In the genomic region with DNA sequence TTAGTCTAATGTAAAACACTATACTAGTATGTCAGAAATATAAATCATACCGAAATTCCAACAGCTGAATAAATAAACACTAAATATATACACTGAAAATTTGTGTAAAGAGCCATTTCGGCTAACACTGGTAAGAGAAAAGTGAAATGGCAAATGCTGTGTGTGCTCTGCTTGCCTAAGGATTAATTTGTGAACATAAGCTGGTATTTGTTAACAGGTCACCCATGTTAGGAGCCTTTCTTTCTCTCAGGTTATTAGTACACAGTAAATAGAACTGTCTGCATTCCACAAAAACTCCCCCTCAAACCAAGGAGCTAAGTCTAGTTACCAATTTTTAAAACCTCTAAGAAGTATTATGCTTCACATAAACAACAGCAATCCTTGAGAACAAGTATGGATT, we compare ENCODE assay signal across 13 cellular contexts. TPM values are rescaled to one million over a fixed set of nuclear protein-coding genes. Genes with fewer than 3 reads are reported as not detected.
DNase-seq lines count a peak whose midpoint lies in the region; ATAC-seq and TF ChIP-seq lines count a peak whose summit lies in the region.
"Had no signal": no experiment of that assay in that cellular context is flagged by ENCODE, and none has a peak within 500 bp of the region (broad histone marks: within the 10 kb centered on the region; RNA-seq: fewer than 3 reads in every experiment).

No MANE protein-coding gene starts in this region.

- H3K27me3 ChIP-seq in tibial artery = no peaks in the 10 kb centered on the region

- no peak for ATAC-seq in natural killer cell
- ATAC-seq: esophagus mucosa had no signal

- POLR2A ChIA-PET in activated CD4-positive, alpha-beta memory T cell treated with anti-CD3 and anti-CD28 coated beads, Interleukin-2, amount 10 ng/mL, durations not matched to agents 7 days and 5 days (lab: Charles Lee) = interaction anchor here (0.9 to 3.3 kb wide), 9 partner anchors 9 to 31 kb away, joined by 3 to 14 read pairs (median 3); a partner anchor contains a TSS
- POLR2A ChIA-PET in activated CD4-positive, alpha-beta memory T cell treated with anti-CD3 and anti-CD28 coated beads for 36 hours (lab: Charles Lee) = interaction anchor here (1.1 to 2.3 kb wide), 3 partner anchors 10 to 21 kb away, joined by 3 to 10 read pairs (median 4); no protein-coding TSS in a partner anchor

- H3K36me3 ChIP-seq in tibial artery = no peaks in the 10 kb centered on the region

- TF ChIP-seq CTCF in coronary artery (IDR thresholded peaks at IDR 0.05) (no peak), natural killer cell (IDR thresholded peaks at IDR 0.05) (no peak), tibial artery (IDR thresholded peaks at IDR 0.05) (no peak)

- H3K4me1 ChIP-seq in tibial artery = peaks cover 0 to 41% (median 22%) of the 10 kb centered on the region in 4 donors

- no peaks in the 10 kb centered on the region for H3K27me3 Mint-ChIP-seq in activated CD4-positive, alpha-beta memory T cell treated with anti-CD3 and anti-CD28 coated beads, Interleukin-2, amount 10 ng/mL, durations not matched to agents 7 days and 5 days
- H3K27me3 Mint-ChIP-seq in activated CD4-positive, alpha-beta memory T cell treated with anti-CD3 and anti-CD28 coated beads for 36 hours = no peaks in the 10 kb centered on the region
- H3K27me3 Mint-ChIP-seq in natural killer cell (ENCODE audit: low read depth in 2 of 2) = no peaks in the 10 kb centered on the region

- H3K27ac Mint-ChIP-seq in activated CD4-positive, alpha-beta memory T cell treated with anti-CD3 and anti-CD28 coated beads, Interleukin-2, amount 10 ng/mL, durations not matched to agents 7 days and 5 days = peak overlapping the region; percentile 25
- H3K27ac Mint-ChIP-seq in activated CD4-positive, alpha-beta memory T cell treated with anti-CD3 and anti-CD28 coated beads for 36 hours = no peak overlapping the region
- peak overlapping the region; percentile 47 to 72 for H3K27ac Mint-ChIP-seq in natural killer cell

- no peaks in the 10 kb centered on the region for H3K9me3 ChIP-seq in tibial artery

- H3K36me3 Mint-ChIP-seq in activated CD4-positive, alpha-beta memory T cell treated with anti-CD3 and anti-CD28 coated beads, Interleukin-2, amount 10 ng/mL, durations not matched to agents 7 days and 5 days (ENCODE audit: low read depth) = peaks cover 39% of the 10 kb centered on the region
- H3K36me3 Mint-ChIP-seq in activated CD4-positive, alpha-beta memory T cell treated with anti-CD3 and anti-CD28 coated beads for 36 hours = peaks cover 8% of the 10 kb centered on the region
- H3K36me3 Mint-ChIP-seq in natural killer cell = no peaks in the 10 kb centered on the region

- H3K9me3 Mint-ChIP-seq in activated CD4-positive, alpha-beta memory T cell treated with anti-CD3 and anti-CD28 coated beads, Interleukin-2, amount 10 ng/mL, durations not matched to agents 7 days and 5 days = no peaks in the 10 kb centered on the region
- no peaks in the 10 kb centered on the region for H3K9me3 Mint-ChIP-seq in activated CD4-positive, alpha-beta memory T cell treated with anti-CD3 and anti-CD28 coated beads for 36 hours
- no peaks in the 10 kb centered on the region for H3K9me3 Mint-ChIP-seq in natural killer cell
- H3K9me3 Mint-ChIP-seq: T-helper 1 cell treated with Interleukin-12 subunit alpha and Interleukin-12 subunit beta and Interleukin-4 antibody, amounts not matched to agents 30 μg/mL and 1 μg/mL, for 36 hours had no signal

- H3K4me3 ChIP-seq in coronary artery (no peak overlapping the region), tibial artery (no peak overlapping the region)

- H3K4me3 Mint-ChIP-seq in activated CD4-positive, alpha-beta memory T cell treated with anti-CD3 and anti-CD28 coated beads, Interleukin-2, amount 10 ng/mL, durations not matched to agents 7 days and 5 days = no peak overlapping the region
- H3K4me3 Mint-ChIP-seq in activated CD4-positive, alpha-beta memory T cell treated with anti-CD3 and anti-CD28 coated beads for 36 hours = no peak overlapping the region
- H3K4me3 Mint-ChIP-seq in natural killer cell = peak overlapping the region; percentile 3
- H3K4me3 Mint-ChIP-seq: T-helper 1 cell treated with Interleukin-12 subunit alpha and Interleukin-12 subunit beta and Interleukin-4 antibody, amounts not matched to agents 30 μg/mL and 1 μg/mL, for 36 hours had no signal

- intact Hi-C loops in activated CD4-positive, alpha-beta memory T cell treated with anti-CD3 and anti-CD28 coated beads for 36 hours (cut with micrococcal nuclease) = no loop called here
- intact Hi-C loops in natural killer cell (cut with micrococcal nuclease) = no loop called here
- intact Hi-C loops in tibial artery (cut with DNase I; ENCODE audit: low total_unique reads) = no loop called here

- CTCF ChIA-PET in activated CD4-positive, alpha-beta memory T cell treated with anti-CD3 and anti-CD28 coated beads, Interleukin-2, amount 10 ng/mL, durations not matched to agents 7 days and 5 days (lab: Charles Lee) = no interaction called here
- CTCF ChIA-PET in activated CD4-positive, alpha-beta memory T cell treated with anti-CD3 and anti-CD28 coated beads for 36 hours (lab: Charles Lee) = interaction anchor here (1.2 kb wide), 1 partner anchor 90 kb away, joined by 3 read pairs; no protein-coding TSS in a partner anchor

- peak overlapping the region; percentile 36 to 47 for H3K27ac ChIP-seq in coronary artery
- H3K27ac ChIP-seq in tibial artery = peak overlapping the region; percentile 22 to 39

- no peak for DNase-seq in activated CD4-positive, alpha-beta memory T cell treated with anti-CD3 and anti-CD28 coated beads, Interleukin-2, amount 10 ng/mL, durations not matched to agents 7 days and 5 days
- no peak for DNase-seq in activated CD4-positive, alpha-beta memory T cell treated with anti-CD3 and anti-CD28 coated beads for 36 hours
- DNase-seq in coronary artery (ENCODE audit: low spot score) (no peak), natural killer cell (no peak), tibial artery (no peak), NCI-H748 (lab: John Stamatoyannopoulos, UW; ENCODE audit: unreplicated experiment) (no peak), SIG-M5 (lab: John Stamatoyannopoulos, UW) (no peak)
- no peak for DNase-seq in activated CD8-positive, alpha-beta memory T cell treated with anti-CD3 and anti-CD28 coated beads for 24 hours
- DNase-seq: activated gamma-delta T cell treated with Interleukin-2 at 50 U/mL for 16 hours, COR-L47, KG1 had no signal

- H3K4me1 Mint-ChIP-seq in activated CD4-positive, alpha-beta memory T cell treated with anti-CD3 and anti-CD28 coated beads, Interleukin-2, amount 10 ng/mL, durations not matched to agents 7 days and 5 days = peaks cover 49% of the 10 kb centered on the region
- H3K4me1 Mint-ChIP-seq in activated CD4-positive, alpha-beta memory T cell treated with anti-CD3 and anti-CD28 coated beads for 36 hours (ENCODE audit: low read depth) = peaks cover 64% of the 10 kb centered on the region
- peaks cover 56 to 69% of the 10 kb centered on the region in 2 donors for H3K4me1 Mint-ChIP-seq in natural killer cell

RNA-seq across cellular contexts. Expression of a gene that starts 27.0 kb away (rescaled TPM):
- 100 to 1,000 TPM; 157 to 162 TPM for total RNA-seq in activated CD4-positive, alpha-beta memory T cell treated with anti-CD3 and anti-CD28 coated beads, Interleukin-2, amount 10 ng/mL, durations not matched to agents 7 days and 5 days
- 100 to 1,000 TPM; 112 to 121 TPM for total RNA-seq in activated CD4-positive, alpha-beta memory T cell treated with anti-CD3 and anti-CD28 coated beads for 36 hours
- 10 to 100 TPM; 72.1 to 99.5 (median 73.7) TPM for total RNA-seq in natural killer cell
